In the genomic region with DNA sequence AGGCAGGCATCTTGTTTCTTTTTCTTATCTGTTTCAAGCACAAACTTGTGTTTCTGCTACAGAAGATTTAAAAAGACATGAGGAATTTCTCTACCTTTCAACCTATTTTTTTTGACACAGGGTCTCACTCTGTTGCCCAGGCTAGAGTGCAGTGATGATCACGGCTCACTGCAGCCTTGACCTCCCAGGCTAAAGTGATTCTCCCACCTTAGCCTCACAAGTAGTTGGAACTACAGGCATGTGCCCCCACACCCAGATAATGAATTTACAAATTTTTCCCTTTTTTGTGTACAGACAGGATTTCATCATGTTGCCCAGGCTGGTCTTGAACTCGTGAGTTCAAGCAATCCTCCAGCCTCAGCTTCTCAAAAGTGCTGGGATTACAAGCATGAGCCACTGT, we compare ENCODE assay signal across 14 cellular contexts. TPM values are rescaled to one million over a fixed set of nuclear protein-coding genes. Genes with fewer than 3 reads are reported as not detected.
DNase-seq lines count a peak whose midpoint lies in the region; ATAC-seq and TF ChIP-seq lines count a peak whose summit lies in the region.
"Had no signal": no experiment of that assay in that cellular context is flagged by ENCODE, and none has a peak within 500 bp of the region (broad histone marks: within the 10 kb centered on the region; RNA-seq: fewer than 3 reads in every experiment).

No MANE protein-coding gene starts in this region.

- intact Hi-C loops in MCF 10A (cut with micrococcal nuclease), result no loop called here
- intact Hi-C loops in breast epithelium (cut with DNase I; ENCODE audit: low total_unique reads), result no loop called here
- intact Hi-C loops in adrenal gland (cut with DNase I), result no loop called here
- intact Hi-C loops in transverse colon (cut with DNase I; ENCODE audit: low total_unique reads), result no loop called here

- ATAC-seq in HG03175 (IDR thresholded peaks at IDR 0.05; ENCODE audit: unreplicated experiment) (no peak), HG03025 (IDR thresholded peaks at IDR 0.05; ENCODE audit: low FRiP score, unreplicated experiment) (no peak)
- ATAC-seq: naive thymus-derived CD4-positive, alpha-beta T cell; sciatic nerve had no signal

- H3K4me1 Mint-ChIP-seq in MCF 10A (ENCODE audit: insufficient read depth, unreplicated experiment), result peaks cover 23% of the 10 kb centered on the region

- peak overlapping the region; percentile 85 for H3K27ac Mint-ChIP-seq in MCF 10A (ENCODE audit: low read depth, unreplicated experiment)
- H3K27ac Mint-ChIP-seq: naive thymus-derived CD4-positive, alpha-beta T cell had no signal

- DNase-seq in MCF 10A (ENCODE audit: unreplicated experiment) (no peak), breast epithelium (ENCODE audit: low spot score in 2 of 2) (no peak), adrenal gland (no peak), transverse colon (no peak), GM13977 (ENCODE audit: low spot score) (no peak)
- DNase-seq: dermis blood vessel endothelial cell; islet precursor cell; naive thymus-derived CD4-positive, alpha-beta T cell; NCI-H2029 treated with DMSO at 0.1 percent for 48 hours; WERI-Rb-1 had no signal

- H3K36me3 ChIP-seq in breast epithelium, result no peaks in the 10 kb centered on the region
- H3K36me3 ChIP-seq in adrenal gland (replicated peaks in 1 of 2), result no peaks in the 10 kb centered on the region
- peaks cover 52% of the 10 kb centered on the region for H3K36me3 ChIP-seq in mesodermal cell (ENCODE audit: control insufficient read depth, insufficient read depth, low read length)
- H3K36me3 ChIP-seq in transverse colon, result no peaks in the 10 kb centered on the region
- H3K36me3 ChIP-seq: WERI-Rb-1 had no signal

- H3K4me3 ChIP-seq in breast epithelium, result no peak overlapping the region
- H3K4me3 ChIP-seq in adrenal gland, result no peak overlapping the region
- no peak overlapping the region for H3K4me3 ChIP-seq in mesodermal cell (ENCODE audit: extremely low read depth, insufficient read depth, low read length, poor library complexity, severe bottlenecking)
- H3K4me3 ChIP-seq in transverse colon, result no peak overlapping the region

- TF ChIP-seq POLR2A in breast epithelium (IDR thresholded peaks at IDR 0.05), result no peak
- TF ChIP-seq POLR2A in adrenal gland (IDR thresholded peaks at IDR 0.05), result no peak
- TF ChIP-seq POLR2A in transverse colon (IDR thresholded peaks at IDR 0.05), result no peak

- H3K9me3 ChIP-seq in breast epithelium (no peaks in the 10 kb centered on the region), adrenal gland (replicated peaks in 1 of 3) (no peaks in the 10 kb centered on the region), mesodermal cell (ENCODE audit: control insufficient read depth, low read length) (no peaks in the 10 kb centered on the region), transverse colon (no peaks in the 10 kb centered on the region)

- POLR2A ChIA-PET in MCF 10A (lab: Yijun Ruan, JAX), result interaction anchor here (0.8 to 16.1 kb wide), 8 partner anchors 8 to 364 kb away, joined by 4 to 547 read pairs (median 6); a partner anchor contains a TSS

- no peak for TF ChIP-seq CTCF in MCF 10A (IDR thresholded peaks at IDR 0.05; ENCODE audit: unreplicated experiment)
- TF ChIP-seq CTCF in breast epithelium (IDR thresholded peaks at IDR 0.05), result no peak
- no peak for TF ChIP-seq CTCF in adrenal gland (IDR thresholded peaks at IDR 0.05)
- no peak for TF ChIP-seq CTCF in transverse colon (IDR thresholded peaks at IDR 0.05)
- no peak for TF ChIP-seq CTCF in GM13977 (IDR thresholded peaks at IDR 0.05; ENCODE audit: extremely low read depth, insufficient read depth, missing control alignments)

- in situ Hi-C loops in transverse colon (cut with MboI; ENCODE audit: low pct_ligation_motif_present in 1 of 4, low pct_unique_long_range_greater_than_20kb in 1 of 4, low sequenced_read_pairs in 3 of 4) (no loop called here), GM13977 (cut with MboI; ENCODE audit: low pct_unique_long_range_greater_than_20kb, low sequenced_read_pairs, unreplicated experiment) (no loop called here)

- H3K4me1 ChIP-seq in breast epithelium, result no peaks in the 10 kb centered on the region
- H3K4me1 ChIP-seq in adrenal gland (replicated peaks in 1 of 2), result peaks cover 25 to 51% of the 10 kb centered on the region in 2 donors
- peaks cover 41% of the 10 kb centered on the region for H3K4me1 ChIP-seq in mesodermal cell (ENCODE audit: control insufficient read depth, insufficient read depth, low read length, poor library complexity, severe bottlenecking)
- peaks cover 0 to 36% (median 17%) of the 10 kb centered on the region in 4 donors for H3K4me1 ChIP-seq in transverse colon

- WGBS in adrenal gland, 4 donors, result 51 to 59% (median 56%) methylated on average over 2 of the region's 2 CpGs
- WGBS in mesodermal cell (ENCODE audit: insufficient coverage in 2 of 2), 2 experiments, result 100% methylated on average over 1 to 2 of the region's 2 CpGs
- WGBS in transverse colon (ENCODE audit: low coverage in 1 of 2), 2 donors, result 66 to 67% methylated on average over 2 of the region's 2 CpGs

- no peaks in the 10 kb centered on the region for H3K9me3 Mint-ChIP-seq in MCF 10A (ENCODE audit: unreplicated experiment)
- H3K9me3 Mint-ChIP-seq: naive thymus-derived CD4-positive, alpha-beta T cell had no signal

- CTCF ChIA-PET in MCF 10A (lab: Yijun Ruan, JAX), result interaction anchor here (0.6 to 8.0 kb wide), 6 partner anchors 13 to 89 kb away, joined by 3 to 55 read pairs (median 4); a partner anchor contains a TSS

- peak overlapping the region; percentile 48 for H3K4me3 Mint-ChIP-seq in MCF 10A (ENCODE audit: unreplicated experiment)

- no TSS peak for BruUV-seq in MCF 10A (replicated peaks; lab: Mats Ljungman, UMichigan)

- TF ChIP-seq EP300 in transverse colon (IDR thresholded peaks at IDR 0.05; ENCODE audit: low read depth), result no peak

- H3K36me3 Mint-ChIP-seq in MCF 10A (ENCODE audit: insufficient read depth, unreplicated experiment), result peaks cover 15% of the 10 kb centered on the region

- H3K27ac ChIP-seq in breast epithelium (peak overlapping the region in 1 of 2 donors; percentile 39), adrenal gland (peak overlapping the region in 4 of 5 donors; percentile 36 to 93 (median 63)), mesodermal cell (ENCODE audit: low read depth, low read length, severe bottlenecking) (peak overlapping the region; percentile 60), transverse colon (peak overlapping the region; percentile 71 to 77 (median 72))
- H3K27ac ChIP-seq: WERI-Rb-1 had no signal

- no peaks in the 10 kb centered on the region for H3K27me3 ChIP-seq in breast epithelium
- no peaks in the 10 kb centered on the region for H3K27me3 ChIP-seq in adrenal gland
- H3K27me3 ChIP-seq in transverse colon, result no peaks in the 10 kb centered on the region

- no peaks in the 10 kb centered on the region for H3K27me3 Mint-ChIP-seq in MCF 10A (ENCODE audit: insufficient read depth, unreplicated experiment)
- H3K27me3 Mint-ChIP-seq: naive thymus-derived CD4-positive, alpha-beta T cell had no signal

RNA-seq across cellular contexts. Expression of a gene that starts 25.1 kb away (rescaled TPM):
- total RNA-seq in MCF 10A (2022) (11.3 and 14.3 TPM in 2 replicates), breast epithelium (10 to 100 TPM; 15.1 to 20.6 (median 15.5) TPM), adrenal gland (10 to 100 TPM in 7 of 8 donors, 1 to 10 TPM in 1; 8.9 to 17.9 (median 12.5) TPM), transverse colon (10 to 100 TPM; 38.5 to 68.5 (median 48.0) TPM)
- 10 to 100 TPM in 1 of 3 donors, 1 to 10 TPM in 2; 5.7 to 13.6 (median 9.5) TPM for polyA plus RNA-seq in adrenal gland
- polyA plus RNA-seq in mesodermal cell (2013, experiment 1 of 2), result 26.5 TPM
- polyA plus RNA-seq in mesodermal cell (2013, experiment 2 of 2), result 26.6 TPM
